In genomic region chr11:75792997-75793800, GRCh38 we compare ENCODE assay signal across 15 cellular contexts.
"Had no signal": no experiment of that assay in that cellular context is flagged by ENCODE, and none has a peak within 500 bp of the region (broad histone marks: within the 10 kb centered on the region; RNA-seq: fewer than 3 reads in every experiment).

No MANE protein-coding gene starts in this region.

- DNase-seq: activated CD4-positive, alpha-beta T cell treated with anti-CD3 and anti-CD28 coated beads, Interleukin-2, amount 50 U/mL, for 48 hours; activated naive CD4-positive, alpha-beta T cell treated with Interleukin-2 at 50 U/mL for 16 hours; anterior cingulate cortex; islet precursor cell; lower lobe of right lung; naive B cell; stimulated activated CD4-positive, alpha-beta T cell treated with anti-CD3 and anti-CD28 coated beads, Interleukin-4, amount 100 ng/mL, for 4 hours; stimulated activated CD8-positive, alpha-beta memory T cell treated with anti-CD3 and anti-CD28 coated beads, Interleukin-4, amount 100 ng/mL, for 48 hours had no signal

- H3K27ac Mint-ChIP-seq: activated T-helper 17 cell treated with anti-CD3 and anti-CD28 coated beads, Interleukin-2, amount 50 U/mL, for 72 hours; naive B cell; stimulated activated naive CD8-positive, alpha-beta T cell treated with anti-CD3 and anti-CD28 coated beads, Interleukin-15, Interleukin-2, amounts not matched to agents 100 ng/mL and 50 ng/mL, for 24 hours had no signal

- H3K4me1 Mint-ChIP-seq: activated T-helper 17 cell treated with anti-CD3 and anti-CD28 coated beads, Interleukin-2, amount 50 U/mL, for 72 hours had no signal

- H3K4me3 ChIP-seq: dorsolateral prefrontal cortex, gastroesophageal sphincter, lower lobe of right lung, smooth muscle cell, upper lobe of left lung had no signal

- H3K36me3 ChIP-seq: gastroesophageal sphincter, lower lobe of right lung, upper lobe of left lung had no signal

- ATAC-seq: activated T-helper 17 cell treated with anti-CD3 and anti-CD28 coated beads, Interleukin-2, amount 50 U/mL, for 72 hours; gastroesophageal sphincter; lower lobe of right lung had no signal

- H3K9me3 Mint-ChIP-seq: activated T-helper 17 cell treated with anti-CD3 and anti-CD28 coated beads, Interleukin-2, amount 50 U/mL, for 72 hours; naive B cell; stimulated activated naive CD8-positive, alpha-beta T cell treated with anti-CD3 and anti-CD28 coated beads, Interleukin-15, Interleukin-2, amounts not matched to agents 100 ng/mL and 50 ng/mL, for 24 hours had no signal

- H3K4me3 Mint-ChIP-seq: activated T-helper 17 cell treated with anti-CD3 and anti-CD28 coated beads, Interleukin-2, amount 50 U/mL, for 72 hours; naive B cell; stimulated activated naive CD8-positive, alpha-beta T cell treated with anti-CD3 and anti-CD28 coated beads, Interleukin-15, Interleukin-2, amounts not matched to agents 100 ng/mL and 50 ng/mL, for 24 hours had no signal

- H3K27ac ChIP-seq: dorsolateral prefrontal cortex, gastroesophageal sphincter, lower lobe of right lung, upper lobe of left lung, VCaP had no signal

- H3K9me3 ChIP-seq: gastroesophageal sphincter, lower lobe of right lung, upper lobe of left lung had no signal

- H3K27me3 ChIP-seq: dorsolateral prefrontal cortex, gastroesophageal sphincter, upper lobe of left lung had no signal

- H3K27me3 Mint-ChIP-seq: activated T-helper 17 cell treated with anti-CD3 and anti-CD28 coated beads, Interleukin-2, amount 50 U/mL, for 72 hours; naive B cell; stimulated activated naive CD8-positive, alpha-beta T cell treated with anti-CD3 and anti-CD28 coated beads, Interleukin-15, Interleukin-2, amounts not matched to agents 100 ng/mL and 50 ng/mL, for 24 hours had no signal

- H3K4me1 ChIP-seq: gastroesophageal sphincter, lower lobe of right lung, upper lobe of left lung had no signal
